13 cellular contexts compared by ENCODE assay signal in the genomic region with DNA sequence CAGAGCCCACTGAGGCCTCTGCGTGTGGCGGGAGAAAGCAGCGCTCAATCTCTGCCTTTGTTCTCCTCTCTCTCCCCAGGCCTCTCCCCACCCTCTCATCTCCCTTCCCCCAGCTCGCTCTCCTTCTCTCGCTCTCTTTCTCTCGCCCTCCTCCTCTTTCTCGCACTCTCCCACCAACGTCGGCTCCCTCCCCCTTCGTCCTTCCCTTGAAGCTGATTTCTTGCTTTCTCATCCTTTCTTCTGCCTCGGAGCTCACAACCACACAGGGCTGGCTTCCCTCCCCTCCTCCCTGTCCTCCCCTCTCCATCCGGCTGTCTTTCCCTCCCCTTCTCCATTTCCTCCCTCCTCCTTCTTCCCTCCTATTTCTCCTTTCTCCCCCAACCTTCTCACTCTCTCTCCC.
DNase-seq lines count a peak whose midpoint lies in the region; ATAC-seq and TF ChIP-seq lines count a peak whose summit lies in the region.
"Had no signal": no experiment of that assay in that cellular context is flagged by ENCODE, and none has a peak within 500 bp of the region (broad histone marks: within the 10 kb centered on the region; RNA-seq: fewer than 3 reads in every experiment).

No MANE protein-coding gene starts in this region.

- peaks cover 0 to 1% (median 0%) of the 10 kb centered on the region in 8 donors for H3K9me3 Mint-ChIP-seq in CD4-positive, alpha-beta memory T cell
- no peaks in the 10 kb centered on the region for H3K9me3 Mint-ChIP-seq in chondrocyte (ENCODE audit: low read depth)
- H3K9me3 Mint-ChIP-seq: central memory CD8-positive, alpha-beta T cell; stimulated activated memory B cell treated with anti-CD40 and anti-IgM and Interleukin-4, amounts not matched to agents 10 μg/mL and 1 μg/mL and 100 μg/mL, for 72 hours had no signal

- H3K36me3 ChIP-seq in CD4-positive, alpha-beta memory T cell (ENCODE audit: insufficient read depth, low read length): no peaks in the 10 kb centered on the region
- no peaks in the 10 kb centered on the region for H3K36me3 ChIP-seq in Loucy (ENCODE audit: insufficient read depth, low read length)
- no peaks in the 10 kb centered on the region for H3K36me3 ChIP-seq in neural cell (ENCODE audit: insufficient read depth, low read length)
- no peaks in the 10 kb centered on the region for H3K36me3 ChIP-seq in body of pancreas (replicated peaks in 1 of 2; ENCODE audit: insufficient read depth in 1 of 2, low read depth in 2 of 2)

- no peaks in the 10 kb centered on the region for H4K20me1 ChIP-seq in Loucy (ENCODE audit: insufficient read depth, low read length, poor library complexity, severe bottlenecking)
- H4K20me1 ChIP-seq in neural cell (ENCODE audit: insufficient read depth): no peaks in the 10 kb centered on the region

- H3K4me1 Mint-ChIP-seq in CD4-positive, alpha-beta memory T cell: peaks cover 39 to 91% (median 67%) of the 10 kb centered on the region in 4 donors
- H3K4me1 Mint-ChIP-seq in chondrocyte (ENCODE audit: low read depth): peaks cover 83% of the 10 kb centered on the region

- no peak overlapping the region for H3K4me3 ChIP-seq in CD4-positive, alpha-beta memory T cell (ENCODE audit: low read length in 2 of 2)
- H3K4me3 ChIP-seq in Loucy (ENCODE audit: low read length, poor library complexity, severe bottlenecking) (no peak overlapping the region), neural cell (ENCODE audit: low read length) (peak overlapping the region; percentile 61), body of pancreas (no peak overlapping the region)

- CTCF ChIA-PET in CD4-positive, alpha-beta memory T cell (lab: Charles Lee; ENCODE audit: partially characterized antibody): interaction anchor here (0.7 to 5.3 kb wide), 3 partner anchors 9 to 50 kb away, joined by 5 to 41 read pairs (median 7); no protein-coding TSS in a partner anchor

- H3K4me3 Mint-ChIP-seq in CD4-positive, alpha-beta memory T cell: no peak overlapping the region
- H3K4me3 Mint-ChIP-seq in chondrocyte (ENCODE audit: unreplicated experiment): peak overlapping the region; percentile 7
- H3K4me3 Mint-ChIP-seq: central memory CD8-positive, alpha-beta T cell; stimulated activated memory B cell treated with anti-CD40 and anti-IgM and Interleukin-4, amounts not matched to agents 10 μg/mL and 1 μg/mL and 100 μg/mL, for 72 hours had no signal

- TF ChIP-seq EP300 in neural cell (conservative IDR thresholded peaks at IDR 0.05; ENCODE audit: poor library complexity, severe bottlenecking): peak; percentile 64

- H3K36me3 Mint-ChIP-seq in CD4-positive, alpha-beta memory T cell: no peaks in the 10 kb centered on the region
- H3K36me3 Mint-ChIP-seq in chondrocyte (ENCODE audit: low read depth): no peaks in the 10 kb centered on the region
- H3K36me3 Mint-ChIP-seq: stimulated activated memory B cell treated with anti-CD40 and anti-IgM and Interleukin-4, amounts not matched to agents 10 μg/mL and 1 μg/mL and 100 μg/mL, for 72 hours had no signal

- H3K9me3 ChIP-seq in CD4-positive, alpha-beta memory T cell (ENCODE audit: control insufficient read depth in 1 of 2, low read length in 2 of 2): no peaks in the 10 kb centered on the region
- H3K9me3 ChIP-seq in Loucy (ENCODE audit: insufficient read depth, low read depth, low read length) (no peaks in the 10 kb centered on the region), neural cell (ENCODE audit: low read length) (no peaks in the 10 kb centered on the region), body of pancreas (no peaks in the 10 kb centered on the region)

- no peaks in the 10 kb centered on the region for H3K27me3 Mint-ChIP-seq in CD4-positive, alpha-beta memory T cell
- no peaks in the 10 kb centered on the region for H3K27me3 Mint-ChIP-seq in chondrocyte (ENCODE audit: low read depth)
- H3K27me3 Mint-ChIP-seq: central memory CD8-positive, alpha-beta T cell had no signal

- H3K4me2 ChIP-seq in Loucy (ENCODE audit: low read depth, low read length, poor library complexity, severe bottlenecking): no peak overlapping the region
- H3K4me2 ChIP-seq in neural cell (ENCODE audit: low read length): peak overlapping the region; percentile 66
- H3K4me2 ChIP-seq: KMS-11 had no signal

- H3K27ac ChIP-seq in CD4-positive, alpha-beta memory T cell (ENCODE audit: low read depth, low read length): no peak overlapping the region
- peak overlapping the region; percentile 100 for H3K27ac ChIP-seq in neural cell (ENCODE audit: low read length)
- H3K27ac ChIP-seq in body of pancreas: no peak overlapping the region
- H3K27ac ChIP-seq: KMS-11 had no signal

- H3F3A ChIP-seq in Loucy (ENCODE audit: low read depth): no peaks in the 10 kb centered on the region
- peaks cover 23% of the 10 kb centered on the region for H3F3A ChIP-seq in neural cell (ENCODE audit: insufficient read depth, low read length, poor library complexity, severe bottlenecking)

- H3K79me2 ChIP-seq in Loucy (ENCODE audit: insufficient read depth, low read length) (no peaks in the 10 kb centered on the region), neural cell (replicated peaks; ENCODE audit: insufficient read depth, low read length) (peaks cover 14% of the 10 kb centered on the region)

- H2AFZ ChIP-seq in Loucy (ENCODE audit: low read length): no peak overlapping the region
- no peak overlapping the region for H2AFZ ChIP-seq in neural cell (ENCODE audit: low read depth, low read length)

- 59 to 86% methylated on average over 10 to 11 of the region's 12 CpGs for WGBS in body of pancreas, 2 donors

- DNase-seq in CD4-positive, alpha-beta memory T cell: no peak
- DNase-seq in chondrocyte (ENCODE audit: low spot score) (no peak), SKM-1 (lab: John Stamatoyannopoulos, UW; ENCODE audit: unreplicated experiment) (no peak), body of pancreas (no peak), inferior parietal cortex (ENCODE audit: extremely low spot score) (no peak)
- no peak for DNase-seq in activated CD8-positive, alpha-beta memory T cell treated with anti-CD3 and anti-CD28 coated beads, Interleukin-2, amount 50 U/mL, for 4 hours
- DNase-seq: H7, NCI-H226 had no signal

- TF ChIP-seq POLR2A in body of pancreas (IDR thresholded peaks at IDR 0.05): no peak

- H3K4me1 ChIP-seq in CD4-positive, alpha-beta memory T cell (ENCODE audit: insufficient read depth, low read length): peaks cover 55% of the 10 kb centered on the region
- H3K4me1 ChIP-seq in Loucy (ENCODE audit: insufficient read depth, low read length, poor library complexity, severe bottlenecking): peaks cover 79% of the 10 kb centered on the region
- peaks cover 38% of the 10 kb centered on the region for H3K4me1 ChIP-seq in body of pancreas

- no peaks in the 10 kb centered on the region for H3K27me3 ChIP-seq in CD4-positive, alpha-beta memory T cell (ENCODE audit: insufficient read depth, low read length)
- no peaks in the 10 kb centered on the region for H3K27me3 ChIP-seq in Loucy (ENCODE audit: insufficient read depth, low read length, poor library complexity, severe bottlenecking)
- no peaks in the 10 kb centered on the region for H3K27me3 ChIP-seq in neural cell (ENCODE audit: insufficient read depth, low read depth, low read length)
- H3K27me3 ChIP-seq in body of pancreas: no peaks in the 10 kb centered on the region

- intact Hi-C loops in CD4-positive, alpha-beta memory T cell (cut with micrococcal nuclease): no loop called here
- intact Hi-C loops in body of pancreas (cut with DNase I): no loop called here

- H3K9me2 ChIP-seq in Loucy (replicated peaks; ENCODE audit: low read depth, low read length) (no peaks in the 10 kb centered on the region), neural cell (ENCODE audit: insufficient read depth, low read length) (no peaks in the 10 kb centered on the region)

- ATAC-seq in body of pancreas: no peak
- ATAC-seq: stimulated activated memory B cell treated with anti-CD40 and anti-IgM and Interleukin-4, amounts not matched to agents 10 μg/mL and 1 μg/mL and 100 μg/mL, for 72 hours had no signal

- no peak for TF ChIP-seq CTCF in Loucy (conservative IDR thresholded peaks at IDR 0.05; ENCODE audit: low read length)
- TF ChIP-seq CTCF in chondrocyte (IDR thresholded peaks at IDR 0.05): no peak
- no peak for TF ChIP-seq CTCF in neural cell (IDR thresholded peaks at IDR 0.05; ENCODE audit: poor library complexity, severe bottlenecking)
- no peak for TF ChIP-seq CTCF in body of pancreas (IDR thresholded peaks at IDR 0.05)

- TF ChIP-seq RAD21 in neural cell (conservative IDR thresholded peaks at IDR 0.05): peak; percentile 57

- POLR2A ChIA-PET in CD4-positive, alpha-beta memory T cell (lab: Charles Lee; ENCODE audit: partially characterized antibody): interaction anchor here (1.6 to 2.1 kb wide), 2 partner anchors 33 to 40 kb away, joined by 6 to 8 read pairs; no protein-coding TSS in a partner anchor

- H3K9ac ChIP-seq in Loucy (ENCODE audit: low read depth, low read length, poor library complexity, severe bottlenecking): peak overlapping the region; percentile 18
- H3K9ac ChIP-seq in neural cell (ENCODE audit: low read length): peak overlapping the region; percentile 93
- H3K9ac ChIP-seq: KMS-11 had no signal

- H3K27ac Mint-ChIP-seq in CD4-positive, alpha-beta memory T cell: peak overlapping the region in 6 of 7 donors; percentile 12 to 87 (median 54)
- H3K27ac Mint-ChIP-seq in chondrocyte (ENCODE audit: unreplicated experiment): peak overlapping the region; percentile 93
- H3K27ac Mint-ChIP-seq: stimulated activated memory B cell treated with anti-CD40 and anti-IgM and Interleukin-4, amounts not matched to agents 10 μg/mL and 1 μg/mL and 100 μg/mL, for 72 hours had no signal

TF ChIP-seq in neural cell, 6 proteins besides CTCF, POLR2A, EP300 and RAD21 (continues in another document):
- peak; percentile 63 for TF ChIP-seq SMC3 (conservative IDR thresholded peaks at IDR 0.05; ENCODE audit: poor library complexity)
- TF ChIP-seq EZH2 (IDR thresholded peaks at IDR 0.05; ENCODE audit: borderline replicate concordance, insufficient read depth, low read length, poor library complexity, severe bottlenecking): no peak
- peak; percentile 68 for TF ChIP-seq POLR2AphosphoS5 (IDR thresholded peaks at IDR 0.05)
- TF ChIP-seq MXI1 (conservative IDR thresholded peaks at IDR 0.05; ENCODE audit: poor library complexity, severe bottlenecking): no peak
